Comparison of ENCODE assay signal across 13 cellular contexts in genomic region chr10:6195891-6196290, GRCh38. TPM values are rescaled to one million over a fixed set of nuclear protein-coding genes. Genes with fewer than 3 reads are reported as not detected.
DNase-seq lines count a peak whose midpoint lies in the region; ATAC-seq and TF ChIP-seq lines count a peak whose summit lies in the region.
"Had no signal": no experiment of that assay in that cellular context is flagged by ENCODE, and none has a peak within 500 bp of the region (broad histone marks: within the 10 kb centered on the region; RNA-seq: fewer than 3 reads in every experiment).

No MANE protein-coding gene starts in this region.

- ATAC-seq in IMR-90 (ENCODE audit: low read depth) (no peak), Right ventricle myocardium superior (ENCODE audit: poor library complexity) (peak; percentile 18), HG03442 (IDR thresholded peaks at IDR 0.05; ENCODE audit: unreplicated experiment) (no peak), HG03097 (IDR thresholded peaks at IDR 0.05; ENCODE audit: low FRiP score, unreplicated experiment) (no peak)
- ATAC-seq in activated CD8-positive, alpha-beta T cell treated with anti-CD3 and anti-CD28 coated beads, Interleukin-2, amount 10 ng/mL, durations not matched to agents 7 days and 5 days = no peak

- H2AFZ ChIP-seq in IMR-90 (replicated peaks; ENCODE audit: low read length, poor library complexity) = no peak overlapping the region

- H3K4me2 ChIP-seq in IMR-90 (ENCODE audit: low read depth, low read length) = no peak overlapping the region

- POLR2A ChIA-PET in IMR-90 (lab: Charles Lee; ENCODE audit: unreplicated experiment) (no interaction called here), Caco-2 (lab: Charles Lee) (no interaction called here)
- POLR2A ChIA-PET in activated CD8-positive, alpha-beta T cell treated with anti-CD3 and anti-CD28 coated beads, Interleukin-2, amount 10 ng/mL, durations not matched to agents 7 days and 5 days (lab: Charles Lee) = no interaction called here

- H3K4ac ChIP-seq in IMR-90 (ENCODE audit: low read depth, low read length) = peak overlapping the region; percentile 11

- H3K4me1 Mint-ChIP-seq in activated CD8-positive, alpha-beta T cell treated with anti-CD3 and anti-CD28 coated beads, Interleukin-2, amount 10 ng/mL, durations not matched to agents 7 days and 5 days (ENCODE audit: low read depth) = peaks cover 37% of the 10 kb centered on the region
- no peaks in the 10 kb centered on the region for H3K4me1 Mint-ChIP-seq in Caco-2 (ENCODE audit: low read depth, unreplicated experiment)

- no peak overlapping the region for H2BK5ac ChIP-seq in IMR-90 (ENCODE audit: low read depth, low read length, poor library complexity, severe bottlenecking)

- WGBS in IMR-90 (ENCODE audit: extremely low coverage in 2 of 2, insufficient read length in 1 of 2), 2 experiments = no CpG with 5 or more reads among the region's 10 CpGs

- no TSS peak for BruUV-seq in IMR-90 (replicated peaks; lab: Mats Ljungman, UMichigan)
- no TSS peak for BruUV-seq in Caco-2 (replicated peaks; lab: Mats Ljungman, UMichigan)

- H3K27ac ChIP-seq in IMR-90 (ENCODE audit: insufficient read depth, low read length) (no peak overlapping the region), skeletal muscle tissue (ENCODE audit: low read depth, low read length) (peak overlapping the region; percentile 81)

- H3K27me3 ChIP-seq in IMR-90 (ENCODE audit: control insufficient read depth, insufficient read depth, low read length) = no peaks in the 10 kb centered on the region
- H3K27me3 ChIP-seq in skeletal muscle tissue (ENCODE audit: control insufficient read depth in 3 of 3, insufficient read depth in 3 of 3, low read length in 3 of 3) = no peaks in the 10 kb centered on the region
- no peaks in the 10 kb centered on the region for H3K27me3 ChIP-seq in Caco-2 (replicated peaks; ENCODE audit: control insufficient read depth, insufficient read depth, low read length)

- H3K79me1 ChIP-seq in IMR-90 (ENCODE audit: low read depth in 1 of 2, low read length in 2 of 2) = peaks cover 34 to 83% of the 10 kb centered on the region in 2 experiments

- H3K18ac ChIP-seq in IMR-90 (ENCODE audit: low read depth, low read length) = no peak overlapping the region

- peak overlapping the region; percentile 52 for H2BK120ac ChIP-seq in IMR-90 (ENCODE audit: low read depth, low read length)

- H3K36me3 ChIP-seq in IMR-90 (ENCODE audit: control insufficient read depth, insufficient read depth, low read length) (no peaks in the 10 kb centered on the region), skeletal muscle tissue (ENCODE audit: control insufficient read depth in 3 of 3, insufficient read depth in 3 of 3, low read length in 3 of 3) (no peaks in the 10 kb centered on the region), Caco-2 (ENCODE audit: control insufficient read depth, insufficient read depth, low read length) (no peaks in the 10 kb centered on the region)

- TF ChIP-seq POLR2A in IMR-90 (IDR thresholded peaks at IDR 0.05; ENCODE audit: low read depth, low read length) = no peak

- no peak overlapping the region; the same call in 2 of the 3 replicates for H2BK15ac ChIP-seq in IMR-90 (ENCODE audit: low read depth, low read length)

- H3K9me3 Mint-ChIP-seq in activated CD8-positive, alpha-beta T cell treated with anti-CD3 and anti-CD28 coated beads, Interleukin-2, amount 10 ng/mL, durations not matched to agents 7 days and 5 days (ENCODE audit: insufficient read depth) = no peaks in the 10 kb centered on the region
- H3K9me3 Mint-ChIP-seq in Caco-2 (ENCODE audit: unreplicated experiment) = no peaks in the 10 kb centered on the region
- H3K9me3 Mint-ChIP-seq: naive B cell had no signal

- H2AK9ac ChIP-seq in IMR-90 (replicated peaks; ENCODE audit: low read depth, low read length, poor library complexity) = peak overlapping the region; percentile 94

- peaks cover 63% of the 10 kb centered on the region for H4K20me1 ChIP-seq in IMR-90 (ENCODE audit: insufficient read depth, low read length)

- in situ Hi-C loops in IMR-90 (cut with MboI; ENCODE audit: low sequenced_read_pairs) = loop anchor here (5.0 kb wide), 1 partner anchor 84 kb away; no protein-coding TSS in a partner anchor

- H3K56ac ChIP-seq in IMR-90 (ENCODE audit: extremely low read depth, insufficient read depth, low read length) = no peak overlapping the region

- H3K36me3 Mint-ChIP-seq in activated CD8-positive, alpha-beta T cell treated with anti-CD3 and anti-CD28 coated beads, Interleukin-2, amount 10 ng/mL, durations not matched to agents 7 days and 5 days (ENCODE audit: low read depth) = peaks cover 14% of the 10 kb centered on the region
- no peaks in the 10 kb centered on the region for H3K36me3 Mint-ChIP-seq in Caco-2 (ENCODE audit: insufficient read depth, unreplicated experiment)
- H3K36me3 Mint-ChIP-seq: naive B cell had no signal

- no peak overlapping the region for H4K5ac ChIP-seq in IMR-90 (ENCODE audit: low read depth, low read length)

- DNase-seq in IMR-90 (no peak), Right ventricle myocardium superior (no peak), Caco-2 (no peak)
- no peak for DNase-seq in activated CD8-positive, alpha-beta T cell treated with anti-CD3 and anti-CD28 coated beads, Interleukin-2, amount 10 ng/mL, durations not matched to agents 7 days and 5 days
- no peak for DNase-seq in stimulated activated CD4-positive, alpha-beta T cell treated with anti-CD3 and anti-CD28 coated beads, Interleukin-2, amount 100 ng/mL, for 24 hours
- DNase-seq: activated CD8-positive, alpha-beta memory T cell treated with anti-CD3 and anti-CD28 coated beads for 24 hours; GOT3; naive B cell; NCI-H2081; T-helper 2 cell had no signal

- H3K4me1 ChIP-seq in IMR-90 (ENCODE audit: control insufficient read depth, insufficient read depth, low read length) (peaks cover 26% of the 10 kb centered on the region), skeletal muscle tissue (ENCODE audit: control insufficient read depth in 3 of 3, insufficient read depth in 3 of 3, low read length in 3 of 3) (peaks cover 59 to 70% (median 60%) of the 10 kb centered on the region in 3 donors), Caco-2 (peaks cover 6% of the 10 kb centered on the region)

- intact Hi-C loops in IMR-90 (cut with micrococcal nuclease) = no loop called here
- intact Hi-C loops in Right ventricle myocardium superior (cut with DNase I) = no loop called here
- intact Hi-C loops in Caco-2 (cut with micrococcal nuclease; ENCODE audit: unreplicated experiment) = no loop called here

- CTCF ChIA-PET in IMR-90 (lab: Yijun Ruan, JAX) = no interaction called here
- CTCF ChIA-PET in activated CD8-positive, alpha-beta T cell treated with anti-CD3 and anti-CD28 coated beads, Interleukin-2, amount 10 ng/mL, durations not matched to agents 7 days and 5 days (lab: Charles Lee) = interaction anchor here (0.7 to 1.1 kb wide), 2 partner anchors 9 to 103 kb away, joined by 3 to 5 read pairs; no protein-coding TSS in a partner anchor
- CTCF ChIA-PET in Caco-2 (lab: Charles Lee) = interaction anchor here (0.7 kb wide), 1 partner anchor 110 kb away, joined by 7 read pairs; no protein-coding TSS in a partner anchor

- no peak overlapping the region; a peak in 1 of 4 replicates for H4K8ac ChIP-seq in IMR-90 (ENCODE audit: low read depth in 2 of 2, low read length in 2 of 2)

- H2BK20ac ChIP-seq in IMR-90 (ENCODE audit: low read depth, low read length) = 0 out of 2 replicates have a peak overlapping the region, but pooled peaks have one; percentile 16

- H3K23ac ChIP-seq in IMR-90 (ENCODE audit: low read depth, low read length) = 0 out of 2 replicates have a peak overlapping the region, but pooled peaks have one; percentile 43

- H3K27ac Mint-ChIP-seq in activated CD8-positive, alpha-beta T cell treated with anti-CD3 and anti-CD28 coated beads, Interleukin-2, amount 10 ng/mL, durations not matched to agents 7 days and 5 days = peak overlapping the region; percentile 66
- no peak overlapping the region for H3K27ac Mint-ChIP-seq in Caco-2 (ENCODE audit: unreplicated experiment)
- H3K27ac Mint-ChIP-seq: naive B cell had no signal

- peak overlapping the region; percentile 49 for H4K91ac ChIP-seq in IMR-90 (ENCODE audit: insufficient read depth, low read depth, low read length)

- TF ChIP-seq RAD21 in IMR-90 (IDR thresholded peaks at IDR 0.05; ENCODE audit: low read length) = no peak

- H3K4me3 Mint-ChIP-seq in activated CD8-positive, alpha-beta T cell treated with anti-CD3 and anti-CD28 coated beads, Interleukin-2, amount 10 ng/mL, durations not matched to agents 7 days and 5 days = no peak overlapping the region
- no peak overlapping the region for H3K4me3 Mint-ChIP-seq in Caco-2 (ENCODE audit: unreplicated experiment)

- peaks cover 25% of the 10 kb centered on the region for H3K9me1 ChIP-seq in IMR-90 (ENCODE audit: insufficient read depth, low read length)

- TF ChIP-seq CTCF in IMR-90 (conservative IDR thresholded peaks at IDR 0.05; ENCODE audit: low read depth, low read length) (no peak), Caco-2 (IDR thresholded peaks at IDR 0.05; ENCODE audit: insufficient read depth in 1 of 2, low read depth in 1 of 2, low read length in 1 of 2, severe bottlenecking in 1 of 2, unreplicated experiment in 1 of 2) (no peak)

- H3K9ac ChIP-seq in IMR-90 (ENCODE audit: low read depth, low read length) = no peak overlapping the region
- no peak overlapping the region for H3K9ac ChIP-seq in skeletal muscle tissue (ENCODE audit: low read depth in 1 of 3, low read length in 3 of 3)

- no peaks in the 10 kb centered on the region for H3K9me3 ChIP-seq in IMR-90 (ENCODE audit: control insufficient read depth, insufficient read depth, low read length)
- no peaks in the 10 kb centered on the region for H3K9me3 ChIP-seq in skeletal muscle tissue (ENCODE audit: control insufficient read depth in 3 of 3, low read length in 3 of 3)
- H3K9me3 ChIP-seq in Caco-2 = no peaks in the 10 kb centered on the region

- dilution Hi-C loops in IMR-90 (cut with HindIII; ENCODE audit: low sequenced_read_pairs, unreplicated experiment) = no loop called here

- no peak overlapping the region for H3K4me3 ChIP-seq in IMR-90 (ENCODE audit: insufficient read depth, low read depth, low read length)
- no peak overlapping the region for H3K4me3 ChIP-seq in skeletal muscle tissue (ENCODE audit: low read length in 3 of 3)
- H3K4me3 ChIP-seq in Caco-2 (ENCODE audit: low read depth, low read length) = no peak overlapping the region

- peak overlapping the region; percentile 56; the same call in 1 of the 2 replicates for H3K14ac ChIP-seq in IMR-90 (replicated peaks; ENCODE audit: low read depth, low read length)

- peak overlapping the region; percentile 70; the same call in 1 of the 2 replicates for H2AK5ac ChIP-seq in IMR-90 (ENCODE audit: low read depth, low read length)

- H3K27me3 Mint-ChIP-seq in activated CD8-positive, alpha-beta T cell treated with anti-CD3 and anti-CD28 coated beads, Interleukin-2, amount 10 ng/mL, durations not matched to agents 7 days and 5 days (ENCODE audit: low read depth) = no peaks in the 10 kb centered on the region
- H3K27me3 Mint-ChIP-seq in Caco-2 (ENCODE audit: insufficient read depth, unreplicated experiment) = no peaks in the 10 kb centered on the region
- H3K27me3 Mint-ChIP-seq: naive B cell had no signal

RNA-seq across cellular contexts. Expression of gene PFKFB3, which starts 6.8 kb away (rescaled TPM):
- total RNA-seq in IMR-90 (2012; rRNA removed) (26.9 and 34.1 TPM in 2 replicates), Right ventricle myocardium superior (24.7 TPM), skeletal muscle tissue (9.9 TPM), Caco-2 (2022) (33.0 and 35.4 TPM in 2 replicates)
- 45.5 and 51.3 TPM in 2 replicates for polyA plus RNA-seq in IMR-90 (2012; rRNA removed)
- 35.6 and 39.8 TPM in 2 replicates for polyA plus RNA-seq in IMR-90 (2012; cell fraction: cytosol; rRNA removed)
- polyA plus RNA-seq in IMR-90 (2012; cell fraction: nucleus; rRNA removed; ENCODE audit: low replicate concordance) = 86.2 and 130 TPM in 2 replicates
- total RNA-seq in activated CD8-positive, alpha-beta T cell treated with anti-CD3 and anti-CD28 coated beads, Interleukin-2, amount 10 ng/mL, durations not matched to agents 7 days and 5 days = 10 to 100 TPM; 93.0 to 97.3 TPM
